ENCODE assay signal across 29 cellular contexts in the genomic region with DNA sequence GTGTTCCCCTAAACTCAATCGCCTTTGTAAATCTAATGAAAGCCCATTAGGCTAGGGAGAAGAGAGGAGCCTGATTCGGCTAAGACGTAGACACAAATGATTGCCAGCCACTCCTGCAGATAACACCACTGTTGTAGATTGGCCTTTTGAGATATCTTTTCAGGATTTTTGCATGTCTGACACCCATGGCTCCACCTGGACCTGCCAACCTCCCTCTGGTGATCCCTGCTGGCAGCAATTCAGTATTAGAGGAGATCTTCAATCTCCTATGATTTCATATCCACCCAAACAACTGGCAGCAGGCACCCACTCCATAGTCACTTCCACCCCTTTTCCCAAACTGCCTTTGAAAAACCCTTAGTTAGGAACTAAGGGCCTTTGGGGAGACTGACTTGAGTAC.
"Had no signal": no experiment of that assay in that cellular context is flagged by ENCODE, and none has a peak within 500 bp of the region (broad histone marks: within the 10 kb centered on the region; RNA-seq: fewer than 3 reads in every experiment).

No MANE protein-coding gene starts in this region.

- H3K4me3 ChIP-seq: adrenal gland, body of pancreas, esophagus squamous epithelium, gastroesophageal sphincter, heart right ventricle had no signal

- H3K27me3 ChIP-seq: adrenal gland, body of pancreas had no signal

- DNase-seq: activated CD4-positive, alpha-beta memory T cell treated with anti-CD3 and anti-CD28 coated beads for 36 hours; activated CD4-positive, alpha-beta T cell treated with anti-CD3 and anti-CD28 coated beads for 36 hours; activated CD4-positive, alpha-beta T cell treated with anti-CD3 and anti-CD28 coated beads, Interleukin-2, amount 10 ng/mL, durations not matched to agents 24 days and 14 days; activated CD4-positive, CD25-positive, alpha-beta regulatory T cell; activated CD4-positive, CD25-positive, alpha-beta regulatory T cell treated with anti-CD3 and anti-CD28 coated beads, Interleukin-2, amount 50 U/mL, for 72 hours; activated CD8-positive, alpha-beta memory T cell treated with anti-CD3 and anti-CD28 coated beads, Interleukin-2, amount 10 ng/mL, durations not matched to agents 7 days and 5 days; activated CD8-positive, alpha-beta memory T cell treated with anti-CD3 and anti-CD28 coated beads, Interleukin-2, amount 50 U/mL, for 4 hours; activated CD8-positive, alpha-beta T cell treated with anti-CD3 and anti-CD28 coated beads, Interleukin-2, amount 10 ng/mL, durations not matched to agents 7 days and 5 days; activated effector memory CD4-positive, alpha-beta T cell treated with anti-CD3 and anti-CD28 coated beads, Interleukin-2, amount 50 U/mL, for 16 hours; activated naive CD4-positive, alpha-beta T cell treated with anti-CD3 and anti-CD28 coated beads for 36 hours; activated naive CD8-positive, alpha-beta T cell treated with anti-CD3 and anti-CD28 coated beads for 36 hours; activated naive CD8-positive, alpha-beta T cell treated with anti-CD3 and anti-CD28 coated beads, Interleukin-2, amount 50 U/mL, for 24 hours; activated T-cell treated with anti-CD3 and anti-CD28 coated beads, Interleukin-2, amount 50 U/mL, for 1 hour; activated T-cell treated with anti-CD3 and anti-CD28 coated beads, Interleukin-2, amount 50 U/mL, for 48 hours; adrenal gland; amygdala; aorta; body of pancreas; caudate nucleus; effector CD8-positive, alpha-beta T cell; erythroblast; esophagus squamous epithelium; foreskin melanocyte; heart right ventricle; T-helper 1 cell; T-helper 17 cell; T1000 had no signal

- H3K27ac ChIP-seq: adrenal gland, body of pancreas, esophagus squamous epithelium, gastroesophageal sphincter, heart right ventricle had no signal

- H3K36me3 ChIP-seq: adrenal gland, esophagus squamous epithelium, gastroesophageal sphincter, heart right ventricle had no signal

- H3K9me3 ChIP-seq: adrenal gland, body of pancreas, esophagus squamous epithelium, gastroesophageal sphincter had no signal

- H3K4me1 ChIP-seq: adrenal gland, body of pancreas, esophagus squamous epithelium, gastroesophageal sphincter, heart right ventricle had no signal

- FAIRE-seq: colon had no signal
